ENCODE assay signal across 8 cellular contexts in genomic region chr19:33430674-33431277, GRCh38. TPM values are rescaled to one million over a fixed set of nuclear protein-coding genes. Genes with fewer than 3 reads are reported as not detected.
A peak's percentile ranks its signal among the peaks of the same experiment; 100 is the strongest.
DNase-seq lines count a peak whose midpoint lies in the region; ATAC-seq and TF ChIP-seq lines count a peak whose summit lies in the region.

No MANE protein-coding gene starts in this region.

- no peak overlapping the region for H3K4me3 ChIP-seq in OCI-LY1 (ENCODE audit: low read depth, low read length, poor library complexity, severe bottlenecking)

- H3K4me1 ChIP-seq in OCI-LY1 (ENCODE audit: insufficient read depth, low read length, severe bottlenecking): no peaks in the 10 kb centered on the region

- no peak overlapping the region for H3K4me2 ChIP-seq in OCI-LY1 (ENCODE audit: low read length)

- peaks cover 6 to 7% of the 10 kb centered on the region in 2 donors for H3K4me1 Mint-ChIP-seq in natural killer cell treated with Interleukin-12 subunit alpha and Interleukin-12 subunit beta and Interleukin-15 and Interleukin-18, amount 100 ng/mL, for 72 hours (ENCODE audit: low read depth in 2 of 2)
- H3K4me1 Mint-ChIP-seq in stimulated activated naive CD8-positive, alpha-beta T cell treated with anti-CD3 and anti-CD28 coated beads, Interleukin-15, amount 100 ng/mL, for 72 hours: peaks cover 7% of the 10 kb centered on the region

- H3K27ac Mint-ChIP-seq in natural killer cell treated with Interleukin-12 subunit alpha and Interleukin-12 subunit beta and Interleukin-15 and Interleukin-18, amount 100 ng/mL, for 72 hours: peak overlapping the region in 1 of 2 donors; percentile 46
- H3K27ac Mint-ChIP-seq in stimulated activated naive CD8-positive, alpha-beta T cell treated with anti-CD3 and anti-CD28 coated beads, Interleukin-15, amount 100 ng/mL, for 72 hours: peak overlapping the region; percentile 12 to 50

- no peaks in the 10 kb centered on the region for H3K9me2 ChIP-seq in OCI-LY1 (ENCODE audit: low read depth, low read length)

- no peak overlapping the region for H3K27ac ChIP-seq in OCI-LY1 (ENCODE audit: low read depth, low read length, poor library complexity, severe bottlenecking)

- H3K79me2 ChIP-seq in OCI-LY1 (ENCODE audit: insufficient read depth, low read length): no peaks in the 10 kb centered on the region

- H3K4me3 Mint-ChIP-seq in natural killer cell treated with Interleukin-12 subunit alpha and Interleukin-12 subunit beta and Interleukin-15 and Interleukin-18, amount 100 ng/mL, for 72 hours: peak overlapping the region; percentile 71
- peak overlapping the region in 1 of 2 donors; percentile 4 for H3K4me3 Mint-ChIP-seq in stimulated activated naive CD8-positive, alpha-beta T cell treated with anti-CD3 and anti-CD28 coated beads, Interleukin-15, amount 100 ng/mL, for 72 hours

- H3F3A ChIP-seq in OCI-LY1 (ENCODE audit: insufficient read depth, low read length): no peaks in the 10 kb centered on the region

- peaks cover 0 to 5% of the 10 kb centered on the region in 2 donors for H3K27me3 Mint-ChIP-seq in natural killer cell treated with Interleukin-12 subunit alpha and Interleukin-12 subunit beta and Interleukin-15 and Interleukin-18, amount 100 ng/mL, for 72 hours
- H3K27me3 Mint-ChIP-seq in stimulated activated naive CD8-positive, alpha-beta T cell treated with anti-CD3 and anti-CD28 coated beads, Interleukin-15, amount 100 ng/mL, for 72 hours: no peaks in the 10 kb centered on the region

- no peaks in the 10 kb centered on the region for H3K36me3 ChIP-seq in OCI-LY1 (ENCODE audit: insufficient read depth, low read length)

- H4K20me1 ChIP-seq in OCI-LY1 (ENCODE audit: insufficient read depth, low read length): no peaks in the 10 kb centered on the region

- TF ChIP-seq CTCF in OCI-LY1 (IDR thresholded peaks at IDR 0.05; ENCODE audit: low read length): peak; percentile 85

- peak; percentile 74 to 76 for ATAC-seq in natural killer cell treated with Interleukin-12 subunit alpha and Interleukin-12 subunit beta and Interleukin-15 and Interleukin-18, amount 100 ng/mL, for 72 hours
- ATAC-seq in stimulated activated naive CD8-positive, alpha-beta T cell treated with anti-CD3 and anti-CD28 coated beads, Interleukin-15, amount 100 ng/mL, for 72 hours: peak; percentile 86
- no peak for ATAC-seq in HG02852 (IDR thresholded peaks at IDR 0.05; ENCODE audit: unreplicated experiment)

- no peak overlapping the region for H3K9ac ChIP-seq in OCI-LY1 (ENCODE audit: low read length)

- no peaks in the 10 kb centered on the region for H3K9me3 ChIP-seq in OCI-LY1 (ENCODE audit: low read length)

- no peaks in the 10 kb centered on the region for H3K27me3 ChIP-seq in OCI-LY1 (ENCODE audit: insufficient read depth, low read length)

- no peak overlapping the region for H2AFZ ChIP-seq in OCI-LY1 (ENCODE audit: low read length)

- no peaks in the 10 kb centered on the region for H3K36me3 Mint-ChIP-seq in natural killer cell treated with Interleukin-12 subunit alpha and Interleukin-12 subunit beta and Interleukin-15 and Interleukin-18, amount 100 ng/mL, for 72 hours

- TF ChIP-seq POLR2A in erythroblast (IDR thresholded peaks at IDR 0.05; ENCODE audit: low read length): no peak

- DNase-seq in DMS53 (lab: John Stamatoyannopoulos, UW) (peak; percentile 87), HuH-7 (ENCODE audit: low spot score) (peak; percentile 94), activated T-cell treated with anti-CD3 and anti-CD28 coated beads for 4 hours (peak; percentile 49), erythroblast (lab: John Stamatoyannopoulos, UW) (peak; percentile 61 to 77)
- DNase-seq in natural killer cell treated with Interleukin-12 subunit alpha and Interleukin-12 subunit beta and Interleukin-15 and Interleukin-18, amount 100 ng/mL, for 72 hours (ENCODE audit: low spot score): peak; percentile 63
- DNase-seq in stimulated activated naive CD8-positive, alpha-beta T cell treated with anti-CD3 and anti-CD28 coated beads, Interleukin-15, amount 100 ng/mL, for 72 hours: peak; percentile 55 to 58

- H3K9me3 Mint-ChIP-seq in natural killer cell treated with Interleukin-12 subunit alpha and Interleukin-12 subunit beta and Interleukin-15 and Interleukin-18, amount 100 ng/mL, for 72 hours: no peaks in the 10 kb centered on the region
- H3K9me3 Mint-ChIP-seq in stimulated activated naive CD8-positive, alpha-beta T cell treated with anti-CD3 and anti-CD28 coated beads, Interleukin-15, amount 100 ng/mL, for 72 hours: no peaks in the 10 kb centered on the region

RNA-seq across cellular contexts. Expression of gene CEBPG, which starts 57.3 kb away (rescaled TPM):
- total RNA-seq in natural killer cell treated with Interleukin-12 subunit alpha and Interleukin-12 subunit beta and Interleukin-15 and Interleukin-18, amount 100 ng/mL, for 72 hours: 10 to 100 TPM; 26.3 to 29.2 TPM
